Comparison of ENCODE assay signal across 21 cellular contexts in genomic region chr11:10410844-10411200, GRCh38. TPM values are rescaled to one million over a fixed set of nuclear protein-coding genes. Genes with fewer than 3 reads are reported as not detected.
"Had no signal": no experiment of that assay in that cellular context is flagged by ENCODE, and none has a peak within 500 bp of the region (broad histone marks: within the 10 kb centered on the region; RNA-seq: fewer than 3 reads in every experiment).

No MANE protein-coding gene starts in this region.

- H3K9me3 ChIP-seq: esophagus squamous epithelium, heart left ventricle, mucosa of descending colon, neutrophil, stomach, thoracic aorta, transverse colon had no signal

- ATAC-seq: effector memory CD8-positive, alpha-beta T cell; heart left ventricle; left lobe of liver; mucosa of descending colon; naive thymus-derived CD8-positive, alpha-beta T cell; right cardiac atrium had no signal

- H3K36me3 ChIP-seq: esophagus squamous epithelium, heart left ventricle, neutrophil, stomach, thoracic aorta, transverse colon had no signal

- H3K27me3 ChIP-seq: esophagus squamous epithelium, heart left ventricle, neutrophil, transverse colon had no signal

- H3K9me3 Mint-ChIP-seq: effector memory CD8-positive, alpha-beta T cell; naive thymus-derived CD8-positive, alpha-beta T cell had no signal

- H3K27me3 Mint-ChIP-seq: effector memory CD8-positive, alpha-beta T cell had no signal

- H3K27ac Mint-ChIP-seq: effector memory CD8-positive, alpha-beta T cell had no signal

- DNase-seq: effector memory CD8-positive, alpha-beta T cell; esophagus squamous epithelium; foreskin fibroblast; heart left ventricle; hypothalamus; kidney glomerular epithelial cell; mammary epithelial cell; mucosa of descending colon; naive thymus-derived CD8-positive, alpha-beta T cell; right cardiac atrium; small intestine; stimulated activated CD4-positive, alpha-beta T cell treated with anti-CD3 and anti-CD28 coated beads, Interleukin-12 subunit alpha, Interleukin-12 subunit beta, amount 100 ng/mL, for 4 hours; stimulated activated naive CD4-positive, alpha-beta T cell; stomach; substantia nigra; transverse colon had no signal

- H3K4me3 ChIP-seq: esophagus squamous epithelium, heart left ventricle, mucosa of descending colon, stomach, thoracic aorta, transverse colon had no signal

- H3K4me3 Mint-ChIP-seq: effector memory CD8-positive, alpha-beta T cell; naive thymus-derived CD8-positive, alpha-beta T cell had no signal

- H3K27ac ChIP-seq: epithelial cell of prostate, esophagus squamous epithelium, heart left ventricle, neutrophil, stomach, thoracic aorta, transverse colon had no signal

- H3K36me3 Mint-ChIP-seq: naive thymus-derived CD8-positive, alpha-beta T cell had no signal

RNA-seq across cellular contexts. Expression of gene AMPD3, which starts 44.2 kb away (rescaled TPM):
- polyA plus RNA-seq: neural cell had no signal
